In the genomic region with DNA sequence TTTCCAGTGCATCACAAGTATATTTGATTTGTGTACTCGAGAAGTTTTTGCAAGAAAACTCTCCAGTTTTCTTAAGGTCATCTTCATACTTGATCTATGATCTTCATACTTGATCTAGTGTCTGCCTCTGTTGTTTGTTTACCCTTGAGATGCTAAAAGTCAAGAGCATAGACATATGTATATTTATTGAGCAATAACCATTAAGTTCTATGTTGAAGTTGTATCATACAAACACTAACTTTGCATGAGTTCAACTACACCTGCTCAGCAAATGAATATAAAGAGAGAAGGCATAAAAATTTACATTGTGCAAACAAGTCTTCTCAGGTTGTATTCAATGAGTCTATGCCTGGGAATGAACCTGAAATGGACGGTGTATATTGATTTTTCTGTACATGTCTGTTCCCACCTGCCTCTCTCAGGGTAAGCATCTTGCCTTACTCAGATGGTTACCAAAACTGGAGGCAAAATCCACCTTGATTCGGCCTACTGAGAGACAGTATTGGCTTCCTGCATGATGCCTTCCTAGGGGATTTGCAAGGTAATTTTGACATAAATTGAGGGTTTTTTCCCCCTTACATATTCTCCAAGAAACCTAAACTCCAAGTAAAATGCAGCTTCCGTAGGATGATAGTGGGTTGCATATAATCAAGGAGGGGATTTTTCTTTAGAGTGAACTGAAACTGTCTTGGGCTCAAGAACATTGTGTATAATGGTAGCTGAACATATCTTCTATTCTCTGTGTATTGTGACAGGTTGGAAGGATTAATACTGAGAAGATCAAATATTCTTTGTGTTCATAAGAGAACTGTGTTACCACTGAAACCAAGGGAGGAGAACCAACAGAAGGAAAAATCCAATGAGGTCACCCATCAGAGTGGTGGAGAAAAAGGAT, we compare ENCODE assay signal across 14 cellular contexts.
DNase-seq lines count a peak whose midpoint lies in the region; ATAC-seq, FAIRE-seq and TF ChIP-seq lines count a peak whose summit lies in the region.
"Had no signal": no experiment of that assay in that cellular context is flagged by ENCODE, and none has a peak within 500 bp of the region (broad histone marks: within the 10 kb centered on the region; RNA-seq: fewer than 3 reads in every experiment).

No MANE protein-coding gene starts in this region.

- peak overlapping the region; percentile 61 for H3K4me2 ChIP-seq in A549

- H3K4me3 ChIP-seq in A549, result no peak overlapping the region
- H3K4me3 ChIP-seq: stomach had no signal

- CTCF ChIA-PET in A549 (lab: Yijun Ruan, JAX), result interaction anchor here (0.7 to 2.1 kb wide), 5 partner anchors 17 to 250 kb away, joined by 3 to 10 read pairs (median 5); no protein-coding TSS in a partner anchor

- peaks cover 40% of the 10 kb centered on the region for H3K4me1 ChIP-seq in A549

- no peaks in the 10 kb centered on the region for H3K9me3 ChIP-seq in A549
- H3K9me3 ChIP-seq: stomach had no signal

- DNase-seq in A549 (ENCODE audit: low read depth in 1 of 2, low spot score in 1 of 2) (no peak), GM18507 (ENCODE audit: extremely low spot score, insufficient read length, low read depth) (no peak), NCI-H774 (lab: John Stamatoyannopoulos, UW) (peak; percentile 11), left colon (no peak), posterior vena cava (ENCODE audit: low spot score) (no peak), SIG-M5 (lab: John Stamatoyannopoulos, UW) (no peak)
- DNase-seq: activated naive CD4-positive, alpha-beta T cell; effector CD4-positive, alpha-beta T cell; NCI-H524; stomach had no signal

- intact Hi-C loops in left colon (cut with DNase I, micrococcal nuclease), result no loop called here
- intact Hi-C loops in posterior vena cava (cut with DNase I), result no loop called here

- ATAC-seq in A549, result no peak
- peak; percentile 55 for ATAC-seq in left colon
- ATAC-seq in GM18520 (IDR thresholded peaks at IDR 0.05; ENCODE audit: unreplicated experiment), result no peak
- ATAC-seq in GM18873 (IDR thresholded peaks at IDR 0.05; ENCODE audit: low FRiP score, unreplicated experiment), result no peak

- FAIRE-seq in A549 (lab: Jason Lieb, UNC) (no peak), GM18507 (lab: Jason Lieb, UNC) (peak; percentile 5)

- TF ChIP-seq CTCF in A549 (IDR thresholded peaks at IDR 0.05), result no peak

- no peak for TF ChIP-seq POLR2A in A549 (IDR thresholded peaks at IDR 0.05; ENCODE audit: low read length)

- WGBS in A549 (ENCODE audit: missing lambda C conversion rate), result 88% methylated on average over 4 of the region's 4 CpGs

- H3K27ac ChIP-seq in A549, result peak overlapping the region; percentile 28 to 75; a peak in 4 of 6 replicates
- H3K27ac ChIP-seq: brain microvascular endothelial cell, RWPE1 had no signal

- TF ChIP-seq RAD21 in A549 (conservative IDR thresholded peaks at IDR 0.05 in 1 of 2, IDR thresholded peaks at IDR 0.05 in 1 of 2), result no peak

- no peak for TF ChIP-seq EP300 in A549 (IDR thresholded peaks at IDR 0.05)

- POLR2A ChIA-PET in A549 (lab: Yijun Ruan, JAX), result no interaction called here

TF ChIP-seq in A549, 52 proteins besides CTCF, POLR2A, EP300 and RAD21:
- TF ChIP-seq HDAC2 (IDR thresholded peaks at IDR 0.05) (no peak), NFE2L2 (conservative IDR thresholded peaks at IDR 0.05; ENCODE audit: low read length) (no peak), SMC3 (IDR thresholded peaks at IDR 0.05) (no peak), SREBF2 (IDR thresholded peaks at IDR 0.05) (no peak), RNF2 (IDR thresholded peaks at IDR 0.05; ENCODE audit: borderline replicate concordance, low read depth) (no peak), CEBPB (IDR thresholded peaks at IDR 0.05) (no peak), ZFP36 (IDR thresholded peaks at IDR 0.05; ENCODE audit: borderline replicate concordance, partially characterized antibody) (no peak), CBX2 (IDR thresholded peaks at IDR 0.05; ENCODE audit: borderline replicate concordance, low read depth) (no peak)
- TF ChIP-seq, protein P1, sequence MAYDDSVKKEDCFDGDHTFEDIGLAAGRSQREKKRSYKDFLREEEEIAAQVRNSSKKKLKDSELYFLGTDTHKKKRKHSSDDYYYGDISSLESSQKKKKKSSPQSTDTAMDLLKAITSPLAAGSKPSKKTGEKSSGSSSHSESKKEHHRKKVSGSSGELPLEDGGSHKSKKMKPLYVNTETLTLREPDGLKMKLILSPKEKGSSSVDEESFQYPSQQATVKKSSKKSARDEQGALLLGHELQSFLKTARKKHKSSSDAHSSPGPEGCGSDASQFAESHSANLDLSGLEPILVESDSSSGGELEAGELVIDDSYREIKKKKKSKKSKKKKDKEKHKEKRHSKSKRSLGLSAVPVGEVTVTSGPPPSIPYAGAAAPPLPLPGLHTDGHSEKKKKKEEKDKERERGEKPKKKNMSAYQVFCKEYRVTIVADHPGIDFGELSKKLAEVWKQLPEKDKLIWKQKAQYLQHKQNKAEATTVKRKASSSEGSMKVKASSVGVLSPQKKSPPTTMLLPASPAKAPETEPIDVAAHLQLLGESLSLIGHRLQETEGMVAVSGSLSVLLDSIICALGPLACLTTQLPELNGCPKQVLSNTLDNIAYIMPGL (CRISPR knock-in tag; IDR thresholded peaks at IDR 0.05; ENCODE audit: borderline replicate concordance), result no peak
TF ChIP-seq in A549: peak in this region for 0.
